In the genomic region with DNA sequence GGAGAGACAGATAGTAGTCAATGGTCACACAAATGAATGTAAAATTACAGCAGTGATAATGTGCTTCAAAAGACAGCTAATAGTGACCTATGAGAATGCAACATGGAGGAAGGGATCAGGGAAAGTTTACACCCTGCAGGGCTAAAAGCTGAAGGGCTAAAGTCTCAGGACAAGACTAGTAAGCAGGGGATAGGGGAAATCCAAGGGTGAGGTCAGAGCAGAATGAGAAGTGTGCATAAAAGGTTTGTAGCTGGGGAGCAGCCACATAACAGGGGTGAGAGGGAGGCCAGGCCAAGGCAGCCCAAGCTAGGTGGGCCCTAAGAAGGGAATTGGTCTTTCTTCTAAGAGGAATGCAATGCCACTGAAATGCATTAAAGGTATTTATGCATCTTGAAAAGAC, we compare ENCODE assay signal across 15 cellular contexts.
DNase-seq lines count a peak whose midpoint lies in the region; ATAC-seq, FAIRE-seq and TF ChIP-seq lines count a peak whose summit lies in the region.
"Had no signal": no experiment of that assay in that cellular context is flagged by ENCODE, and none has a peak within 500 bp of the region (broad histone marks: within the 10 kb centered on the region; RNA-seq: fewer than 3 reads in every experiment).

No MANE protein-coding gene starts in this region.

- H3K36me3 ChIP-seq in Loucy (ENCODE audit: insufficient read depth, low read length), result no peaks in the 10 kb centered on the region
- H3K36me3 ChIP-seq: BLaER1 treated with 17β-estradiol and CSF1 and Interleukin-3, amounts not matched to agents 10 nM and 100 nM had no signal

- no peaks in the 10 kb centered on the region for H3K27me3 ChIP-seq in Loucy (ENCODE audit: insufficient read depth, low read length, poor library complexity, severe bottlenecking)
- H3K27me3 ChIP-seq: BLaER1 treated with 17β-estradiol and CSF1 and Interleukin-3, amounts not matched to agents 10 nM and 100 nM had no signal

- peaks cover 7% of the 10 kb centered on the region for H3K4me1 ChIP-seq in Loucy (ENCODE audit: insufficient read depth, low read length, poor library complexity, severe bottlenecking)

- no peak for TF ChIP-seq CTCF in Loucy (conservative IDR thresholded peaks at IDR 0.05; ENCODE audit: low read length)

- ATAC-seq in GM19043 (IDR thresholded peaks at IDR 0.05; ENCODE audit: low read depth, unreplicated experiment) (peak; percentile 49), left colon (peak; percentile 15)
- ATAC-seq: HCT116 had no signal

- no peak for FAIRE-seq in frontal cortex (lab: Jason Lieb, UNC)
- FAIRE-seq: H54 had no signal

- H3F3A ChIP-seq in Loucy (ENCODE audit: low read depth), result no peaks in the 10 kb centered on the region

- no peak overlapping the region for H3K4me3 ChIP-seq in Loucy (ENCODE audit: low read length, poor library complexity, severe bottlenecking)
- H3K4me3 ChIP-seq: BLaER1 treated with 17β-estradiol and CSF1 and Interleukin-3, amounts not matched to agents 10 nM and 100 nM had no signal

- H3K4me2 ChIP-seq in Loucy (ENCODE audit: low read depth, low read length, poor library complexity, severe bottlenecking), result no peak overlapping the region
- H3K4me2 ChIP-seq: KMS-11 had no signal

- no peaks in the 10 kb centered on the region for H4K20me1 ChIP-seq in Loucy (ENCODE audit: insufficient read depth, low read length, poor library complexity, severe bottlenecking)
- H4K20me1 ChIP-seq: BLaER1 treated with 17β-estradiol and CSF1 and Interleukin-3, amounts not matched to agents 10 nM and 100 nM had no signal

- no peaks in the 10 kb centered on the region for H3K79me2 ChIP-seq in Loucy (ENCODE audit: insufficient read depth, low read length)

- DNase-seq in left colon, result no peak
- DNase-seq in central memory CD4-positive, alpha-beta T cell, result no peak
- no peak for DNase-seq in T-helper 1 cell
- no peak for DNase-seq in frontal cortex (ENCODE audit: low spot score in 2 of 2)
- DNase-seq in activated CD4-positive, alpha-beta T cell treated with anti-CD3 and anti-CD28 coated beads, Interleukin-2, amount 50 U/mL, for 48 hours, result no peak
- DNase-seq: ACHN; CD4-positive, CD25-positive, alpha-beta regulatory T cell; DMS53; GF-D8 had no signal

- H2AFZ ChIP-seq in Loucy (ENCODE audit: low read length), result peak overlapping the region; percentile 58; the same call in 1 of the 2 replicates

- H3K9me2 ChIP-seq in Loucy (replicated peaks; ENCODE audit: low read depth, low read length), result no peaks in the 10 kb centered on the region

- intact Hi-C loops in left colon (cut with DNase I, micrococcal nuclease), result no loop called here

- no peak overlapping the region for H3K9ac ChIP-seq in Loucy (ENCODE audit: low read depth, low read length, poor library complexity, severe bottlenecking)
- H3K9ac ChIP-seq: BLaER1 treated with 17β-estradiol and CSF1 and Interleukin-3, amounts not matched to agents 10 nM and 100 nM; KMS-11 had no signal

- H3K9me3 ChIP-seq in Loucy (ENCODE audit: insufficient read depth, low read depth, low read length), result no peaks in the 10 kb centered on the region
